Comparison of ENCODE assay signal across 23 cellular contexts in genomic region chr4:81732980-81733379, GRCh38.
"Had no signal": no experiment of that assay in that cellular context is flagged by ENCODE, and none has a peak within 500 bp of the region (broad histone marks: within the 10 kb centered on the region; RNA-seq: fewer than 3 reads in every experiment).

No MANE protein-coding gene starts in this region.

- H3K36me3 Mint-ChIP-seq: immature natural killer cell, mesothelial cell of epicardium, naive B cell had no signal

- H2AFZ ChIP-seq: hepatocyte had no signal

- H3K9me3 ChIP-seq: colonic mucosa, left lung, lower lobe of right lung, mucosa of descending colon had no signal

- H3K4me1 ChIP-seq: colonic mucosa, esophagus muscularis mucosa, foreskin keratinocyte, gastroesophageal sphincter, heart left ventricle, left lung, lower lobe of right lung had no signal

- H3K79me2 ChIP-seq: hepatocyte had no signal

- H3K27me3 ChIP-seq: colonic mucosa, esophagus muscularis mucosa, foreskin keratinocyte, gastroesophageal sphincter, heart left ventricle, hepatocyte, left lung had no signal

- H3K36me3 ChIP-seq: colonic mucosa, esophagus muscularis mucosa, gastroesophageal sphincter, heart left ventricle, left lung, lower lobe of right lung had no signal

- H3K27ac ChIP-seq: colonic mucosa, epithelial cell of prostate, esophagus muscularis mucosa, foreskin keratinocyte, gastroesophageal sphincter, heart left ventricle, hepatocyte, left lung, lower lobe of right lung had no signal

- DNase-seq: colonic mucosa; cortex of kidney; effector CD8-positive, alpha-beta T cell; effector memory CD8-positive, alpha-beta T cell; endodermal cell; erythroblast; foreskin keratinocyte; heart left ventricle; hypothalamus; immature natural killer cell; left cardiac atrium; left lung; left ventricle myocardium superior; lower lobe of right lung; mesenchymal stem cell; mucosa of descending colon; naive B cell had no signal

- H3K27ac Mint-ChIP-seq: dendritic cell treated with granulocyte-macrophage colony-stimulating factor and Interleukin-4, amounts not matched to agents 40 ng/mL and 50 ng/mL, for 4 days; endodermal cell; immature natural killer cell; mesothelial cell of epicardium had no signal

- H3K4me3 ChIP-seq: colonic mucosa, esophagus muscularis mucosa, gastroesophageal sphincter, heart left ventricle, hepatocyte, left lung, lower lobe of right lung, mucosa of descending colon had no signal

- H3K4me2 ChIP-seq: hepatocyte had no signal

- H3K9me3 Mint-ChIP-seq: dendritic cell treated with granulocyte-macrophage colony-stimulating factor and Interleukin-4, amounts not matched to agents 40 ng/mL and 50 ng/mL, for 4 days; effector memory CD8-positive, alpha-beta T cell; endodermal cell; immature natural killer cell had no signal

- H3K4me1 Mint-ChIP-seq: endodermal cell, immature natural killer cell, mesothelial cell of epicardium, naive B cell had no signal

- ATAC-seq: effector memory CD8-positive, alpha-beta T cell; foreskin keratinocyte; gastroesophageal sphincter; heart left ventricle; left cardiac atrium; left lung; left ventricle myocardium superior; lower lobe of right lung; mucosa of descending colon had no signal

- H3K4me3 Mint-ChIP-seq: dendritic cell treated with granulocyte-macrophage colony-stimulating factor and Interleukin-4, amounts not matched to agents 40 ng/mL and 50 ng/mL, for 4 days; effector memory CD8-positive, alpha-beta T cell; endodermal cell; immature natural killer cell; mesothelial cell of epicardium; naive B cell had no signal

- H3K27me3 Mint-ChIP-seq: naive B cell had no signal
